In the genomic region with DNA sequence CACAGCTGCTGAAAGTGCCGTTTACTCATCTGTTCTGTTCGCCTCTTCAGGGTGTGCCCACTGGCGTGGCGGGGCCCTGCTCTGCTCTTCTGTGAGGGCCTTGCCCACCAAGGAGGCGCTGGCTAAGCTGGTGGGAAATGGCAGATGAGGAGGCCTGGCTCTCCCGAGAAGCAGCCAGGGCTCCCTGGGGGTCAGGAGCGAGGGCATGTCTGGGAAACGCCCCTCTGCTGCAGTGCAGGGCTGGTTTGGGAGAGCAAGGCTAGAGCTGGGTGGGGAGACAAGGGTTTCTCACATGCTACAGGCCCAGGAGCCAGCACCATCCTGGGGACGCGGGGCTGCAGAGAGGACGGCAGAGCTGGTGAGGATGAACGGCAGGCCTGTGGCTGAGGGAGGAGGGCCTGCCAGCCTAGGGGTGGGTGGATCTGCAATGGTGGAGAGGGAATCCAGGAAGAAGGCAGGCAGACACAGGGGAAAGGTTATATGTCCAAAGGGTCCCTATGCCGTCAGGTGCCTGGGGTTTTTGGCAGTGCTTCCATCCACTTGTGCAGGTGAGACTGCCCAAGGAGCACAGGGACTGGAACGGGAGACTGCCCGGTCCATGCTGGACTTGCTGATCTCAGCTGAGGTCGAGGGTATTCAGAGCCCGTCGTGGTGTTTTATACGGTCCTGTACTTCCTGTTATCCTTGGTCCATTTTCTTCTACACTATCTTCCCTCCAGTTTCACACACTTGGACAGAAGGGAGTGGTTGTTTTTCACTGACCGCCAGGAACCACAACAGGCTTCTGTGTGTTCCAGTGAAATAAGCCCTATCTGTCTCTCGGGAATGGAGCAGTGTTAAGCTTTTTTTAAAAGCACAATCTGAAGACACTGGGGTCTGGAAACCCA, we compare ENCODE assay signal across 23 cellular contexts.
A peak's percentile ranks its signal among the peaks of the same experiment; 100 is the strongest.
DNase-seq lines count a peak whose midpoint lies in the region; ATAC-seq and TF ChIP-seq lines count a peak whose summit lies in the region.
"Had no signal": no experiment of that assay in that cellular context is flagged by ENCODE, and none has a peak within 500 bp of the region (broad histone marks: within the 10 kb centered on the region; RNA-seq: fewer than 3 reads in every experiment).

No MANE protein-coding gene starts in this region.

- no peaks in the 10 kb centered on the region for H3K36me3 Mint-ChIP-seq in activated CD8-positive, alpha-beta memory T cell treated with anti-CD3 and anti-CD28 coated beads, Interleukin-2, amount 10 ng/mL, durations not matched to agents 7 days and 5 days
- H3K36me3 Mint-ChIP-seq in effector memory CD8-positive, alpha-beta T cell (ENCODE audit: insufficient read depth): no peaks in the 10 kb centered on the region
- H3K36me3 Mint-ChIP-seq: CD4-positive, alpha-beta memory T cell had no signal

- H3K4me3 ChIP-seq in esophagus muscularis mucosa: no peak overlapping the region
- H3K4me3 ChIP-seq: psoas muscle, SK-N-MC, upper lobe of left lung had no signal

- H3K9me3 ChIP-seq in esophagus muscularis mucosa: no peaks in the 10 kb centered on the region
- H3K9me3 ChIP-seq: psoas muscle, upper lobe of left lung had no signal

- no peak for TF ChIP-seq POLR2A in esophagus muscularis mucosa (IDR thresholded peaks at IDR 0.05; ENCODE audit: low read depth)

- H3K9me3 Mint-ChIP-seq in activated CD8-positive, alpha-beta memory T cell treated with anti-CD3 and anti-CD28 coated beads, Interleukin-2, amount 10 ng/mL, durations not matched to agents 7 days and 5 days (ENCODE audit: low read depth): no peaks in the 10 kb centered on the region
- H3K9me3 Mint-ChIP-seq in effector memory CD8-positive, alpha-beta T cell: no peaks in the 10 kb centered on the region
- H3K9me3 Mint-ChIP-seq: activated T-cell treated with anti-CD3 and anti-CD28 coated beads, Interleukin-2, amount 50 U/mL, for 4 hours; CD4-positive, alpha-beta memory T cell; dendritic cell treated with granulocyte-macrophage colony-stimulating factor and Interleukin-4, amounts not matched to agents 40 ng/mL and 50 ng/mL, for 4 days; nephron; T-helper 1 cell treated with Interleukin-12 subunit alpha and Interleukin-12 subunit beta and Interleukin-4 antibody, amounts not matched to agents 30 μg/mL and 1 μg/mL, for 36 hours had no signal

- no peaks in the 10 kb centered on the region for H3K36me3 ChIP-seq in esophagus muscularis mucosa
- H3K36me3 ChIP-seq: upper lobe of left lung had no signal

- CTCF ChIA-PET in activated CD8-positive, alpha-beta memory T cell treated with anti-CD3 and anti-CD28 coated beads, Interleukin-2, amount 10 ng/mL, durations not matched to agents 7 days and 5 days (lab: Charles Lee): no interaction called here

- intact Hi-C loops in esophagus muscularis mucosa (cut with DNase I): no loop called here

- no peaks in the 10 kb centered on the region for H3K4me1 ChIP-seq in esophagus muscularis mucosa
- H3K4me1 ChIP-seq: psoas muscle, upper lobe of left lung had no signal

- ATAC-seq in activated CD8-positive, alpha-beta memory T cell treated with anti-CD3 and anti-CD28 coated beads, Interleukin-2, amount 10 ng/mL, durations not matched to agents 7 days and 5 days: no peak
- no peak for ATAC-seq in effector memory CD8-positive, alpha-beta T cell (replicated peaks)
- ATAC-seq: activated T-cell treated with anti-CD3 and anti-CD28 coated beads, Interleukin-2, amount 50 U/mL, for 4 hours; psoas muscle had no signal

- DNase-seq in activated CD8-positive, alpha-beta memory T cell treated with anti-CD3 and anti-CD28 coated beads, Interleukin-2, amount 10 ng/mL, durations not matched to agents 7 days and 5 days: peak; percentile 25
- DNase-seq in activated CD8-positive, alpha-beta memory T cell treated with anti-CD3 and anti-CD28 coated beads, Interleukin-2, amount 50 U/mL, for 48 hours: no peak
- DNase-seq in esophagus muscularis mucosa (ENCODE audit: extremely low spot score) (peak; percentile 80), medulla oblongata (ENCODE audit: extremely low spot score) (peak; percentile 77), HCEC 1CT (no peak), NCI-H2081 (lab: John Stamatoyannopoulos, UW) (no peak)
- DNase-seq in effector memory CD8-positive, alpha-beta T cell: no peak
- DNase-seq: 8988T; activated naive CD4-positive, alpha-beta T cell treated with anti-CD3 and anti-CD28 coated beads, Interleukin-2, amount 50 U/mL, for 16 hours; activated T-cell treated with anti-CD3 and anti-CD28 coated beads, Interleukin-2, amount 50 U/mL, for 4 hours; amygdala; CD4-positive, alpha-beta memory T cell; DMS 273 treated with DMSO at 0.1 percent for 48 hours; HFFc6; NCI-H1694 treated with DMSO at 0.1 percent for 48 hours; NCI-H526; psoas muscle had no signal

- H3K27me3 Mint-ChIP-seq in activated CD8-positive, alpha-beta memory T cell treated with anti-CD3 and anti-CD28 coated beads, Interleukin-2, amount 10 ng/mL, durations not matched to agents 7 days and 5 days: no peaks in the 10 kb centered on the region
- peaks cover 0 to 16% of the 10 kb centered on the region in 2 donors for H3K27me3 Mint-ChIP-seq in effector memory CD8-positive, alpha-beta T cell
- H3K27me3 Mint-ChIP-seq: dendritic cell treated with granulocyte-macrophage colony-stimulating factor and Interleukin-4, amounts not matched to agents 40 ng/mL and 50 ng/mL, for 4 days had no signal

- no peaks in the 10 kb centered on the region for H3K27me3 ChIP-seq in esophagus muscularis mucosa
- H3K27me3 ChIP-seq: upper lobe of left lung had no signal

- H3K27ac ChIP-seq in esophagus muscularis mucosa (replicated peaks in 1 of 4) (no peak overlapping the region), temporal lobe (ENCODE audit: low read depth, low read length) (peak overlapping the region; percentile 72)
- H3K27ac ChIP-seq: psoas muscle, SK-N-MC, upper lobe of left lung had no signal

- H3K4me3 Mint-ChIP-seq in activated CD8-positive, alpha-beta memory T cell treated with anti-CD3 and anti-CD28 coated beads, Interleukin-2, amount 10 ng/mL, durations not matched to agents 7 days and 5 days: no peak overlapping the region
- H3K4me3 Mint-ChIP-seq in effector memory CD8-positive, alpha-beta T cell: no peak overlapping the region
- H3K4me3 Mint-ChIP-seq: activated T-cell treated with anti-CD3 and anti-CD28 coated beads, Interleukin-2, amount 50 U/mL, for 4 hours; CD4-positive, alpha-beta memory T cell; dendritic cell treated with granulocyte-macrophage colony-stimulating factor and Interleukin-4, amounts not matched to agents 40 ng/mL and 50 ng/mL, for 4 days; HFFc6; nephron; T-helper 1 cell treated with Interleukin-12 subunit alpha and Interleukin-12 subunit beta and Interleukin-4 antibody, amounts not matched to agents 30 μg/mL and 1 μg/mL, for 36 hours had no signal

- TF ChIP-seq EP300 in esophagus muscularis mucosa (IDR thresholded peaks at IDR 0.05): no peak

- no peak overlapping the region for H3K27ac Mint-ChIP-seq in activated CD8-positive, alpha-beta memory T cell treated with anti-CD3 and anti-CD28 coated beads, Interleukin-2, amount 10 ng/mL, durations not matched to agents 7 days and 5 days
- H3K27ac Mint-ChIP-seq in effector memory CD8-positive, alpha-beta T cell: no peak overlapping the region
- H3K27ac Mint-ChIP-seq: CD4-positive, alpha-beta memory T cell; dendritic cell treated with granulocyte-macrophage colony-stimulating factor and Interleukin-4, amounts not matched to agents 40 ng/mL and 50 ng/mL, for 4 days; HFFc6; nephron; T-helper 1 cell treated with Interleukin-12 subunit alpha and Interleukin-12 subunit beta and Interleukin-4 antibody, amounts not matched to agents 30 μg/mL and 1 μg/mL, for 36 hours had no signal

- H3K4me1 Mint-ChIP-seq in activated CD8-positive, alpha-beta memory T cell treated with anti-CD3 and anti-CD28 coated beads, Interleukin-2, amount 10 ng/mL, durations not matched to agents 7 days and 5 days: no peaks in the 10 kb centered on the region
- peaks cover 0 to 3% of the 10 kb centered on the region in 2 donors for H3K4me1 Mint-ChIP-seq in effector memory CD8-positive, alpha-beta T cell (ENCODE audit: low read depth in 2 of 2)
- H3K4me1 Mint-ChIP-seq: CD4-positive, alpha-beta memory T cell; nephron had no signal

- 75% methylated on average over 17 of the region's 21 CpGs for WGBS in esophagus muscularis mucosa

- no peak for TF ChIP-seq CTCF in esophagus muscularis mucosa (IDR thresholded peaks at IDR 0.05)

Comparison
In these comparisons a context has a peak if more than half of its experiments do, and no peak if none do; other contexts are left out.
1. DNase-seq: peak in activated CD8-positive, alpha-beta memory T cell treated with anti-CD3 and anti-CD28 coated beads, Interleukin-2, amount 10 ng/mL, durations not matched to agents 7 days and 5 days (single experiment), esophagus muscularis mucosa (single experiment) and medulla oblongata (single experiment); none in activated CD8-positive, alpha-beta memory T cell treated with anti-CD3 and anti-CD28 coated beads, Interleukin-2, amount 50 U/mL, for 48 hours (single experiment), effector memory CD8-positive, alpha-beta T cell (0 of 3), HCEC 1CT (single experiment) and NCI-H2081 (0 of 2).